ENCODE assay signal across 8 cellular contexts in the genomic region with DNA sequence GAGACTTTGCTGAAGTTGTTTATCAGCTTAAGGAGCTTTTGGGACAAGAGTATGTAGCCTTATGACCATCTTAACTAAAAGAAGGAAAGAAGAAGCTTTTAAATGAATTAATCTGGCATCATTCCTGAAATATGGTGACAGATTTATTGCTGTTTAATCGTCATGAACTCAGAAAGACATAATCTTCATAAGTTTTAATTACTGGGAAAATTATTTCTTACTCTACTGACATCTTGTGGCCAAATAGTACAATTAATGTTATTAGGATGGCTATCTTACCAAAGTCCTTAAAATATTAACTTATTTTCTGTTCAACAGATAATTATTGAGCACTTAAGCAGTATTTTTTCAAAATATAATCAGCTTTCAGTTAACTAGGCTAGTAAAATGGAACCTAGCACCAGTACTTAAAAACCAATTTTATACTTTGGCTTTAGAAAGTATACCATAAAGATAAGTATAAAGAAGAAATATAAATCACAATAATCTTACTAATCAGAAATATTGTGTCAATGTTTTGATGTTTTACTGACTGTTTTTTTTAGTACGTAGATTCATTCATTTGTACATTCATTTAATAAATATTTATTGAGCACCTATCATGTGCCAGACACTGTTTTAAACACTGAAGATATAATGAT. TPM values are rescaled to one million over a fixed set of nuclear protein-coding genes. Genes with fewer than 3 reads are reported as not detected.
DNase-seq lines count a peak whose midpoint lies in the region; ATAC-seq and TF ChIP-seq lines count a peak whose summit lies in the region.

No MANE protein-coding gene starts in this region.

- peak overlapping the region; percentile 5; the same call in 1 of the 2 replicates for H3K9ac ChIP-seq in SK-N-SH

- no peaks in the 10 kb centered on the region for H3K4me1 Mint-ChIP-seq in immature natural killer cell
- H3K4me1 Mint-ChIP-seq in activated T-helper 1 cell treated with anti-CD3 and anti-CD28 coated beads, Interleukin-12 subunit alpha, Interleukin-12 subunit beta, Interleukin-2, Interleukin-4 antibody, amounts not matched to agents 30 ng/mL and 10 ng/mL and 1 ng/mL, durations not matched to agents 14 hours and 24 hours and 36 hours (ENCODE audit: low read depth) = no peaks in the 10 kb centered on the region
- H3K4me1 Mint-ChIP-seq in activated T-helper 17 cell treated with anti-CD3 and anti-CD28 coated beads, Interleukin-2, amount 50 U/mL, for 72 hours = no peaks in the 10 kb centered on the region

- H2AFZ ChIP-seq in SK-N-SH (ENCODE audit: low read depth) = no peak overlapping the region

- H3K27me3 ChIP-seq in A673 (replicated peaks; ENCODE audit: insufficient read depth, low read depth, low read length, poor library complexity) (no peaks in the 10 kb centered on the region), SK-N-SH (ENCODE audit: insufficient read depth) (no peaks in the 10 kb centered on the region)

- peaks cover 10% of the 10 kb centered on the region; the same call in 1 of the 2 replicates for H4K20me1 ChIP-seq in SK-N-SH (ENCODE audit: insufficient read depth)

- peak; percentile 46 for TF ChIP-seq RAD21 in SK-N-SH (IDR thresholded peaks at IDR 0.05; ENCODE audit: low read length)

- ATAC-seq in GM18858 (IDR thresholded peaks at IDR 0.05; ENCODE audit: unreplicated experiment) = no peak
- no peak for ATAC-seq in activated T-helper 17 cell treated with anti-CD3 and anti-CD28 coated beads, Interleukin-2, amount 50 U/mL, for 72 hours (replicated peaks)

- BruUV-seq in A673 (replicated peaks; lab: Mats Ljungman, UMichigan) = no TSS peak

- no peak overlapping the region for H3K4me2 ChIP-seq in SK-N-SH

- H3K36me3 ChIP-seq in A673 (ENCODE audit: insufficient read depth, low read length, poor library complexity, severe bottlenecking) (peaks cover 3% of the 10 kb centered on the region), SK-N-SH (replicated peaks in 1 of 2; ENCODE audit: control insufficient read depth in 1 of 2, insufficient read depth in 2 of 2, low read length in 1 of 2) (peaks cover 17 to 49% of the 10 kb centered on the region in 2 experiments)

- TF ChIP-seq EP300 in SK-N-SH (IDR thresholded peaks at IDR 0.05; ENCODE audit: borderline replicate concordance in 1 of 2, low read depth in 1 of 2, low read length in 1 of 2) = no peak

- intact Hi-C loops in A673 (cut with micrococcal nuclease; ENCODE audit: unreplicated experiment) = loop anchor here (10.0 kb wide), 1 partner anchor 213 kb away; a partner anchor contains a TSS
- intact Hi-C loops in activated T-helper 1 cell treated with anti-CD3 and anti-CD28 coated beads, Interleukin-12 subunit alpha, Interleukin-12 subunit beta, Interleukin-2, Interleukin-4 antibody, amounts not matched to agents 30 ng/mL and 10 ng/mL and 1 ng/mL, durations not matched to agents 14 hours and 24 hours and 36 hours (cut with micrococcal nuclease) = no loop called here

- H3K79me2 ChIP-seq in SK-N-SH (ENCODE audit: insufficient read depth) = peaks cover 61% of the 10 kb centered on the region

- POLR2A ChIA-PET in A673 (lab: Charles Lee; ENCODE audit: low non-redundant PET) (no interaction called here), SK-N-SH (lab: Yijun Ruan, JAX) (no interaction called here)

- no peaks in the 10 kb centered on the region for H3K36me3 Mint-ChIP-seq in immature natural killer cell
- no peaks in the 10 kb centered on the region for H3K36me3 Mint-ChIP-seq in activated T-helper 1 cell treated with anti-CD3 and anti-CD28 coated beads, Interleukin-12 subunit alpha, Interleukin-12 subunit beta, Interleukin-2, Interleukin-4 antibody, amounts not matched to agents 30 ng/mL and 10 ng/mL and 1 ng/mL, durations not matched to agents 14 hours and 24 hours and 36 hours (ENCODE audit: low read depth)
- peaks cover 3% of the 10 kb centered on the region for H3K36me3 Mint-ChIP-seq in activated T-helper 17 cell treated with anti-CD3 and anti-CD28 coated beads, Interleukin-2, amount 50 U/mL, for 72 hours (ENCODE audit: low read depth)

- H3K4me1 ChIP-seq in A673 (ENCODE audit: insufficient read depth, low read length, poor library complexity, severe bottlenecking) (no peaks in the 10 kb centered on the region), SK-N-SH (ENCODE audit: control insufficient read depth in 1 of 2, insufficient read depth in 2 of 2, low read depth in 1 of 2, low read length in 1 of 2) (peaks cover 0 to 10% of the 10 kb centered on the region in 2 experiments; a peak in 1 of 4 replicates)

- H3K27me3 Mint-ChIP-seq in immature natural killer cell (ENCODE audit: low read depth in 3 of 3) = peaks cover 0 to 1% (median 0%) of the 10 kb centered on the region in 3 donors
- H3K27me3 Mint-ChIP-seq in activated T-helper 1 cell treated with anti-CD3 and anti-CD28 coated beads, Interleukin-12 subunit alpha, Interleukin-12 subunit beta, Interleukin-2, Interleukin-4 antibody, amounts not matched to agents 30 ng/mL and 10 ng/mL and 1 ng/mL, durations not matched to agents 14 hours and 24 hours and 36 hours (ENCODE audit: insufficient read depth) = no peaks in the 10 kb centered on the region
- no peaks in the 10 kb centered on the region for H3K27me3 Mint-ChIP-seq in activated T-helper 17 cell treated with anti-CD3 and anti-CD28 coated beads, Interleukin-2, amount 50 U/mL, for 72 hours

- CTCF ChIA-PET in A673 (lab: Charles Lee) (interaction anchor here (0.9 kb wide), 1 partner anchor 216 kb away, joined by 3 read pairs; no protein-coding TSS in a partner anchor), SK-N-SH (lab: Yijun Ruan, JAX) (interaction anchor here (0.7 to 2.5 kb wide), 17 partner anchors 8 to 279 kb away, joined by 3 to 21 read pairs (median 4); no protein-coding TSS in a partner anchor)

- H3K4me3 ChIP-seq in A673 (ENCODE audit: low read depth, low read length, poor library complexity, severe bottlenecking) (no peak overlapping the region), SK-N-SH (ENCODE audit: low read depth in 2 of 2, low read length in 1 of 2) (no peak overlapping the region)

- no peaks in the 10 kb centered on the region for H3K9me3 Mint-ChIP-seq in immature natural killer cell
- no peaks in the 10 kb centered on the region for H3K9me3 Mint-ChIP-seq in activated T-helper 1 cell treated with anti-CD3 and anti-CD28 coated beads, Interleukin-12 subunit alpha, Interleukin-12 subunit beta, Interleukin-2, Interleukin-4 antibody, amounts not matched to agents 30 ng/mL and 10 ng/mL and 1 ng/mL, durations not matched to agents 14 hours and 24 hours and 36 hours
- H3K9me3 Mint-ChIP-seq in activated T-helper 17 cell treated with anti-CD3 and anti-CD28 coated beads, Interleukin-2, amount 50 U/mL, for 72 hours = no peaks in the 10 kb centered on the region

- H3K9me3 ChIP-seq in A673 (ENCODE audit: low read depth, low read length, poor library complexity, severe bottlenecking) = peaks cover 9% of the 10 kb centered on the region
- H3K9me3 ChIP-seq in SK-N-SH = peaks cover 6% of the 10 kb centered on the region; the same call in 1 of the 2 replicates

- DNase-seq in A673 (ENCODE audit: low spot score) = peak; percentile 53
- no peak for DNase-seq in SK-N-SH
- DNase-seq in glomerular visceral epithelial cell (ENCODE audit: extremely low spot score) = peak; percentile 7
- no peak for DNase-seq in immature natural killer cell
- DNase-seq in activated T-helper 1 cell treated with anti-CD3 and anti-CD28 coated beads, Interleukin-12 subunit alpha, Interleukin-12 subunit beta, Interleukin-2, Interleukin-4 antibody, amounts not matched to agents 30 ng/mL and 10 ng/mL and 1 ng/mL, durations not matched to agents 14 hours and 24 hours and 36 hours (ENCODE audit: low spot score) = no peak

- H3K27ac ChIP-seq in A673 (ENCODE audit: low read depth, low read length, poor library complexity, severe bottlenecking) (no peak overlapping the region), SK-N-SH (ENCODE audit: low read depth in 2 of 2, low read length in 1 of 2) (0 out of 4 replicates have a peak overlapping the region, but pooled peaks of 1 of the 2 experiments have one; percentile 11)

- no peaks in the 10 kb centered on the region for H3K9me2 ChIP-seq in SK-N-SH

- no peak overlapping the region for H3K4me3 Mint-ChIP-seq in immature natural killer cell
- H3K4me3 Mint-ChIP-seq in activated T-helper 1 cell treated with anti-CD3 and anti-CD28 coated beads, Interleukin-12 subunit alpha, Interleukin-12 subunit beta, Interleukin-2, Interleukin-4 antibody, amounts not matched to agents 30 ng/mL and 10 ng/mL and 1 ng/mL, durations not matched to agents 14 hours and 24 hours and 36 hours = no peak overlapping the region
- H3K4me3 Mint-ChIP-seq in activated T-helper 17 cell treated with anti-CD3 and anti-CD28 coated beads, Interleukin-2, amount 50 U/mL, for 72 hours = no peak overlapping the region

- peaks cover 40% of the 10 kb centered on the region for H3F3A ChIP-seq in SK-N-SH (replicated peaks; ENCODE audit: insufficient read depth)

- H3K27ac Mint-ChIP-seq in immature natural killer cell = no peak overlapping the region
- H3K27ac Mint-ChIP-seq in activated T-helper 1 cell treated with anti-CD3 and anti-CD28 coated beads, Interleukin-12 subunit alpha, Interleukin-12 subunit beta, Interleukin-2, Interleukin-4 antibody, amounts not matched to agents 30 ng/mL and 10 ng/mL and 1 ng/mL, durations not matched to agents 14 hours and 24 hours and 36 hours = no peak overlapping the region
- no peak overlapping the region for H3K27ac Mint-ChIP-seq in activated T-helper 17 cell treated with anti-CD3 and anti-CD28 coated beads, Interleukin-2, amount 50 U/mL, for 72 hours

- TF ChIP-seq CTCF in A673 (conservative IDR thresholded peaks at IDR 0.05; ENCODE audit: low read depth, low read length) (peak; percentile 62), GM12873 (IDR thresholded peaks at IDR 0.05; ENCODE audit: insufficient read depth, low read depth, low read length, missing control alignments) (peak; percentile 31), SK-N-SH (IDR thresholded peaks at IDR 0.05) (peak; percentile 73)

- 55% methylated on average over 2 of the region's 2 CpGs for WGBS in SK-N-SH (ENCODE audit: low lambda C conversion rate)

RNA-seq across cellular contexts. Expression of a gene that starts 34.7 kb away (rescaled TPM):
- not detected in 2 replicates for total RNA-seq in A673 (2021)
- polyA plus RNA-seq in SK-N-SH (2012; rRNA removed) (not detected in 2 replicates), immature natural killer cell (10 to 100 TPM in 2 of 3 donors, 1 to 10 TPM in 1; 4.5 to 18.9 (median 14.8) TPM)
- not detected in 2 replicates for polyA plus RNA-seq in SK-N-SH (2012; cell fraction: cytosol; rRNA removed)
- polyA plus RNA-seq in SK-N-SH (2012; cell fraction: nucleus; rRNA removed) = 0.04 TPM in 1 of 2 replicates, not detected in the other
- not detected in 2 replicates for total RNA-seq in activated T-helper 1 cell treated with anti-CD3 and anti-CD28 coated beads, Interleukin-12 subunit alpha, Interleukin-12 subunit beta, Interleukin-2, Interleukin-4 antibody, amounts not matched to agents 30 ng/mL and 10 ng/mL and 1 ng/mL, durations not matched to agents 14 hours and 24 hours and 36 hours
- total RNA-seq in activated T-helper 17 cell treated with anti-CD3 and anti-CD28 coated beads, Interleukin-2, amount 50 U/mL, for 72 hours = 1 to 10 TPM in 1 of 2 donors, not detected in 1; 1.8 TPM

RNA-seq across cellular contexts. Expression of a gene that starts 56.6 kb away (rescaled TPM):
- 0.33 and 0.45 TPM in 2 replicates for total RNA-seq in A673 (2021)
- 0.08 and 0.12 TPM in 2 replicates for polyA plus RNA-seq in SK-N-SH (2012; rRNA removed)
- 0.09 and 0.10 TPM in 2 replicates for polyA plus RNA-seq in SK-N-SH (2012; cell fraction: cytosol; rRNA removed)
- polyA plus RNA-seq in SK-N-SH (2012; cell fraction: nucleus; rRNA removed) = 0.27 and 1.1 TPM in 2 replicates
- under 1 TPM in 1 of 3 donors, not detected in 2; 0.10 TPM for polyA plus RNA-seq in immature natural killer cell
- 0.16 TPM in 1 of 2 replicates, not detected in the other for total RNA-seq in activated T-helper 1 cell treated with anti-CD3 and anti-CD28 coated beads, Interleukin-12 subunit alpha, Interleukin-12 subunit beta, Interleukin-2, Interleukin-4 antibody, amounts not matched to agents 30 ng/mL and 10 ng/mL and 1 ng/mL, durations not matched to agents 14 hours and 24 hours and 36 hours
- under 1 TPM; 0.13 to 0.19 TPM for total RNA-seq in activated T-helper 17 cell treated with anti-CD3 and anti-CD28 coated beads, Interleukin-2, amount 50 U/mL, for 72 hours

Comparison
In these comparisons a context has a peak if more than half of its experiments do, and no peak if none do; other contexts are left out.
1. DNase-seq: peak in A673 (single experiment) and glomerular visceral epithelial cell (single experiment); none in SK-N-SH (single experiment), immature natural killer cell (0 of 3) and activated T-helper 1 cell treated with anti-CD3 and anti-CD28 coated beads, Interleukin-12 subunit alpha, Interleukin-12 subunit beta, Interleukin-2, Interleukin-4 antibody, amounts not matched to agents 30 ng/mL and 10 ng/mL and 1 ng/mL, durations not matched to agents 14 hours and 24 hours and 36 hours (single experiment).
2. Peak in every context shown above with its lines, with median percentiles within 50 percentile points of each other: CTCF ChIP-seq.